ENCODE assay signal across 9 cellular contexts in genomic region chr9:117411547-117411946, GRCh38. TPM values are rescaled to one million over a fixed set of nuclear protein-coding genes. Genes with fewer than 3 reads are reported as not detected.
DNase-seq lines count a peak whose midpoint lies in the region; ATAC-seq and TF ChIP-seq lines count a peak whose summit lies in the region.
"Had no signal": no experiment of that assay in that cellular context is flagged by ENCODE, and none has a peak within 500 bp of the region (broad histone marks: within the 10 kb centered on the region; RNA-seq: fewer than 3 reads in every experiment).

No MANE protein-coding gene starts in this region.

- peak; percentile 81 for TF ChIP-seq CTCF in KMS-11 (conservative IDR thresholded peaks at IDR 0.05; ENCODE audit: low read depth, low read length)
- TF ChIP-seq CTCF in WTC11 (IDR thresholded peaks at IDR 0.05), result peak; percentile 82
- TF ChIP-seq CTCF in tibial artery (IDR thresholded peaks at IDR 0.05), result peak; percentile 55 to 59

- ATAC-seq in WTC11, result peak; percentile 46
- ATAC-seq in activated naive CD8-positive, alpha-beta T cell treated with anti-CD3 and anti-CD28 coated beads, Interleukin-2, amount 50 U/mL, for 24 hours, result no peak

- H3K4me3 ChIP-seq in KMS-11 (IDR thresholded peaks at IDR 0.05; ENCODE audit: insufficient read depth, low read depth, low read length), result no peak overlapping the region
- peak overlapping the region in 1 of 2 donors; percentile 14 for H3K4me3 ChIP-seq in tibial artery
- H3K4me3 ChIP-seq: BLaER1 had no signal

- peaks cover 28% of the 10 kb centered on the region for H3K27me3 Mint-ChIP-seq in WTC11 (ENCODE audit: low read depth)
- H3K27me3 Mint-ChIP-seq in activated naive CD8-positive, alpha-beta T cell treated with anti-CD3 and anti-CD28 coated beads, Interleukin-2, amount 50 U/mL, for 24 hours, result peaks cover 42% of the 10 kb centered on the region

- no peaks in the 10 kb centered on the region for H3K79me2 ChIP-seq in KMS-11 (ENCODE audit: insufficient read depth, low read depth)

- POLR2A ChIA-PET in WTC11 (lab: Charles Lee), result interaction anchor here (0.5 kb wide), 1 partner anchor 19 kb away, joined by 3 read pairs; no protein-coding TSS in a partner anchor

- H4K20me1 ChIP-seq in KMS-11 (ENCODE audit: insufficient read depth), result no peaks in the 10 kb centered on the region

- H3K36me3 Mint-ChIP-seq in WTC11, result no peaks in the 10 kb centered on the region
- H3K36me3 Mint-ChIP-seq in activated naive CD8-positive, alpha-beta T cell treated with anti-CD3 and anti-CD28 coated beads, Interleukin-2, amount 50 U/mL, for 24 hours (ENCODE audit: low read depth), result no peaks in the 10 kb centered on the region

- no peaks in the 10 kb centered on the region for H3K27me3 ChIP-seq in KMS-11 (ENCODE audit: insufficient read depth, low read depth)
- H3K27me3 ChIP-seq in tibial artery, result peaks cover 0 to 24% of the 10 kb centered on the region in 2 donors

- CTCF ChIA-PET in WTC11 (lab: Charles Lee), result interaction anchor here (0.5 to 3.9 kb wide), 76 partner anchors 8 to 1746 kb away, joined by 3 to 37 read pairs (median 4); no protein-coding TSS in a partner anchor

- no peak overlapping the region for H2AFZ ChIP-seq in KMS-11 (ENCODE audit: low read depth)

- H3K27ac ChIP-seq in KMS-11, result no peak overlapping the region
- no peak overlapping the region for H3K27ac ChIP-seq in tibial artery
- H3K27ac ChIP-seq: BLaER1 had no signal

- no peaks in the 10 kb centered on the region for H3K9me3 ChIP-seq in tibial artery
- H3K9me3 ChIP-seq: BLaER1 had no signal

- no peaks in the 10 kb centered on the region for H3K9me3 Mint-ChIP-seq in WTC11
- peaks cover 5% of the 10 kb centered on the region for H3K9me3 Mint-ChIP-seq in activated naive CD8-positive, alpha-beta T cell treated with anti-CD3 and anti-CD28 coated beads, Interleukin-2, amount 50 U/mL, for 24 hours

- H3K9ac ChIP-seq in KMS-11, result no peak overlapping the region
- H3K9ac ChIP-seq: BLaER1 had no signal

- intact Hi-C loops in tibial artery (cut with DNase I; ENCODE audit: low total_unique reads), result no loop called here

- H3K4me1 Mint-ChIP-seq in WTC11, result peaks cover 41% of the 10 kb centered on the region
- H3K4me1 Mint-ChIP-seq in activated naive CD8-positive, alpha-beta T cell treated with anti-CD3 and anti-CD28 coated beads, Interleukin-2, amount 50 U/mL, for 24 hours, result peaks cover 2% of the 10 kb centered on the region

- H3K4me3 Mint-ChIP-seq in WTC11, result peak overlapping the region; percentile 53
- H3K4me3 Mint-ChIP-seq in activated naive CD8-positive, alpha-beta T cell treated with anti-CD3 and anti-CD28 coated beads, Interleukin-2, amount 50 U/mL, for 24 hours, result no peak overlapping the region

- no peaks in the 10 kb centered on the region for H3K36me3 ChIP-seq in KMS-11 (ENCODE audit: insufficient read depth)
- H3K36me3 ChIP-seq in tibial artery, result no peaks in the 10 kb centered on the region
- H3K36me3 ChIP-seq: BLaER1 had no signal

- H3K4me1 ChIP-seq in KMS-11 (ENCODE audit: low read depth, poor library complexity, severe bottlenecking), result no peaks in the 10 kb centered on the region
- peaks cover 0 to 40% (median 34%) of the 10 kb centered on the region in 4 donors for H3K4me1 ChIP-seq in tibial artery

- H3K27ac Mint-ChIP-seq in WTC11, result no peak overlapping the region
- no peak overlapping the region for H3K27ac Mint-ChIP-seq in activated naive CD8-positive, alpha-beta T cell treated with anti-CD3 and anti-CD28 coated beads, Interleukin-2, amount 50 U/mL, for 24 hours

- H3K4me2 ChIP-seq in KMS-11, result no peak overlapping the region
- H3K4me2 ChIP-seq: BLaER1 had no signal

- peak; percentile 20 to 30 for DNase-seq in NCI-H2081 (lab: John Stamatoyannopoulos, UW)
- no peak for DNase-seq in NCI-H2081 treated with DMSO at 0.1 percent for 48 hours (lab: John Stamatoyannopoulos, UW)
- DNase-seq in WTC11 (ENCODE audit: low spot score), result peak; percentile 80
- DNase-seq in iPS-NIHi7 (ENCODE audit: extremely low spot score), result peak; percentile 76
- peak in 1 of 2 donors; percentile 62 for DNase-seq in tibial artery
- DNase-seq in NCI-H187 treated with DMSO at 0.1 percent for 48 hours (lab: John Stamatoyannopoulos, UW), result no peak
- DNase-seq in activated naive CD8-positive, alpha-beta T cell treated with anti-CD3 and anti-CD28 coated beads, Interleukin-2, amount 50 U/mL, for 24 hours, result no peak

TF ChIP-seq in WTC11, 78 proteins besides CTCF, POLR2A, EP300 and RAD21 (continues in another document):
- TF ChIP-seq, protein P1, sequence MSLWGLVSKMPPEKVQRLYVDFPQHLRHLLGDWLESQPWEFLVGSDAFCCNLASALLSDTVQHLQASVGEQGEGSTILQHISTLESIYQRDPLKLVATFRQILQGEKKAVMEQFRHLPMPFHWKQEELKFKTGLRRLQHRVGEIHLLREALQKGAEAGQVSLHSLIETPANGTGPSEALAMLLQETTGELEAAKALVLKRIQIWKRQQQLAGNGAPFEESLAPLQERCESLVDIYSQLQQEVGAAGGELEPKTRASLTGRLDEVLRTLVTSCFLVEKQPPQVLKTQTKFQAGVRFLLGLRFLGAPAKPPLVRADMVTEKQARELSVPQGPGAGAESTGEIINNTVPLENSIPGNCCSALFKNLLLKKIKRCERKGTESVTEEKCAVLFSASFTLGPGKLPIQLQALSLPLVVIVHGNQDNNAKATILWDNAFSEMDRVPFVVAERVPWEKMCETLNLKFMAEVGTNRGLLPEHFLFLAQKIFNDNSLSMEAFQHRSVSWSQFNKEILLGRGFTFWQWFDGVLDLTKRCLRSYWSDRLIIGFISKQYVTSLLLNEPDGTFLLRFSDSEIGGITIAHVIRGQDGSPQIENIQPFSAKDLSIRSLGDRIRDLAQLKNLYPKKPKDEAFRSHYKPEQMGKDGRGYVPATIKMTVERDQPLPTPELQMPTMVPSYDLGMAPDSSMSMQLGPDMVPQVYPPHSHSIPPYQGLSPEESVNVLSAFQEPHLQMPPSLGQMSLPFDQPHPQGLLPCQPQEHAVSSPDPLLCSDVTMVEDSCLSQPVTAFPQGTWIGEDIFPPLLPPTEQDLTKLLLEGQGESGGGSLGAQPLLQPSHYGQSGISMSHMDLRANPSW (CRISPR knock-in tag; conservative IDR thresholded peaks at IDR 0.05; ENCODE audit: low read depth), result no peak
- TF ChIP-seq, protein P2, sequence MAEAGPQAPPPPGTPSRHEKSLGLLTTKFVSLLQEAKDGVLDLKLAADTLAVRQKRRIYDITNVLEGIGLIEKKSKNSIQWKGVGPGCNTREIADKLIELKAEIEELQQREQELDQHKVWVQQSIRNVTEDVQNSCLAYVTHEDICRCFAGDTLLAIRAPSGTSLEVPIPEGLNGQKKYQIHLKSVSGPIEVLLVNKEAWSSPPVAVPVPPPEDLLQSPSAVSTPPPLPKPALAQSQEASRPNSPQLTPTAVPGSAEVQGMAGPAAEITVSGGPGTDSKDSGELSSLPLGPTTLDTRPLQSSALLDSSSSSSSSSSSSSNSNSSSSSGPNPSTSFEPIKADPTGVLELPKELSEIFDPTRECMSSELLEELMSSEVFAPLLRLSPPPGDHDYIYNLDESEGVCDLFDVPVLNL (CRISPR knock-in tag; IDR thresholded peaks at IDR 0.05; ENCODE audit: borderline replicate concordance, low read depth), result no peak
- no peak for TF ChIP-seq ZBTB21 (CRISPR knock-in tag; IDR thresholded peaks at IDR 0.05; ENCODE audit: borderline replicate concordance)
- TF ChIP-seq, protein P3, sequence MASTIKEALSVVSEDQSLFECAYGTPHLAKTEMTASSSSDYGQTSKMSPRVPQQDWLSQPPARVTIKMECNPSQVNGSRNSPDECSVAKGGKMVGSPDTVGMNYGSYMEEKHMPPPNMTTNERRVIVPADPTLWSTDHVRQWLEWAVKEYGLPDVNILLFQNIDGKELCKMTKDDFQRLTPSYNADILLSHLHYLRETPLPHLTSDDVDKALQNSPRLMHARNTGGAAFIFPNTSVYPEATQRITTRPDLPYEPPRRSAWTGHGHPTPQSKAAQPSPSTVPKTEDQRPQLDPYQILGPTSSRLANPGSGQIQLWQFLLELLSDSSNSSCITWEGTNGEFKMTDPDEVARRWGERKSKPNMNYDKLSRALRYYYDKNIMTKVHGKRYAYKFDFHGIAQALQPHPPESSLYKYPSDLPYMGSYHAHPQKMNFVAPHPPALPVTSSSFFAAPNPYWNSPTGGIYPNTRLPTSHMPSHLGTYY (CRISPR knock-in tag; IDR thresholded peaks at IDR 0.05), result no peak
- TF ChIP-seq NFE2L1 (CRISPR knock-in tag; IDR thresholded peaks at IDR 0.05), result no peak
- TF ChIP-seq NFATC4 (CRISPR knock-in tag; IDR thresholded peaks at IDR 0.05), result no peak
- no peak for TF ChIP-seq RORB (CRISPR knock-in tag; IDR thresholded peaks at IDR 0.05)
- no peak for TF ChIP-seq TP53 (CRISPR knock-in tag; IDR thresholded peaks at IDR 0.05)
- no peak for TF ChIP-seq IRF1 (CRISPR knock-in tag; IDR thresholded peaks at IDR 0.05)
- TF ChIP-seq IRF2 (CRISPR knock-in tag; IDR thresholded peaks at IDR 0.05; ENCODE audit: borderline replicate concordance, low read depth), result no peak
- no peak for TF ChIP-seq FOXP1 (CRISPR knock-in tag; IDR thresholded peaks at IDR 0.05; ENCODE audit: borderline replicate concordance)
- TF ChIP-seq OVOL2 (CRISPR knock-in tag; IDR thresholded peaks at IDR 0.05; ENCODE audit: borderline replicate concordance), result no peak

RNA-seq across cellular contexts. Expression of gene ASTN2, which starts 3.3 kb away (rescaled TPM):
- 16.2 to 18.7 TPM (median 17.7 TPM) in 3 replicates for total RNA-seq in WTC11 (2021)

Comparison
In these comparisons a context has a peak if more than half of its experiments do, and no peak if none do; other contexts are left out.
1. DNase-seq: peak in NCI-H2081 (2 of 2), WTC11 (single experiment) and iPS-NIHi7 (single experiment); none in NCI-H2081 treated with DMSO at 0.1 percent for 48 hours (single experiment), NCI-H187 treated with DMSO at 0.1 percent for 48 hours (single experiment) and activated naive CD8-positive, alpha-beta T cell treated with anti-CD3 and anti-CD28 coated beads, Interleukin-2, amount 50 U/mL, for 24 hours (single experiment).
2. Peak in every context shown above with its lines, with median percentiles within 50 percentile points of each other: CTCF ChIP-seq.